ENCODE assay signal across 22 cellular contexts in genomic region chr3:33937628-33938027, GRCh38.
"Had no signal": no experiment of that assay in that cellular context is flagged by ENCODE, and none has a peak within 500 bp of the region (broad histone marks: within the 10 kb centered on the region; RNA-seq: fewer than 3 reads in every experiment).

No MANE protein-coding gene starts in this region.

- H3K4me3 Mint-ChIP-seq: immature natural killer cell, mesothelial cell of epicardium, naive B cell had no signal

- H3K4me1 ChIP-seq: esophagus muscularis mucosa, gastroesophageal sphincter, left lung, lower lobe of right lung had no signal

- H3K9me3 ChIP-seq: esophagus muscularis mucosa, gastroesophageal sphincter, heart left ventricle, left lung, lower lobe of right lung, mucosa of descending colon had no signal

- H3K27ac ChIP-seq: coronary artery, dorsolateral prefrontal cortex, esophagus muscularis mucosa, foreskin keratinocyte, gastroesophageal sphincter, heart left ventricle, hepatocyte, left lung, lower lobe of right lung had no signal

- H3K9me3 Mint-ChIP-seq: immature natural killer cell had no signal

- H3K27me3 ChIP-seq: dorsolateral prefrontal cortex, esophagus muscularis mucosa, gastroesophageal sphincter, hepatocyte, left lung had no signal

- H3K27ac Mint-ChIP-seq: immature natural killer cell, mesothelial cell of epicardium had no signal

- H3K4me1 Mint-ChIP-seq: mesothelial cell of epicardium, naive B cell had no signal

- DNase-seq: dermis blood vessel endothelial cell; dorsolateral prefrontal cortex; effector CD4-positive, alpha-beta T cell; effector memory CD4-positive, alpha-beta T cell; foreskin keratinocyte; heart left ventricle; hypothalamus; immature natural killer cell; islet precursor cell; kidney; kidney glomerular epithelial cell; left lung; left ventricle myocardium superior; lower lobe of right lung; mesenchymal stem cell; mucosa of descending colon; naive B cell had no signal

- ATAC-seq: foreskin keratinocyte, gastroesophageal sphincter, heart left ventricle, left lung, left ventricle myocardium superior, lower lobe of right lung, mucosa of descending colon had no signal

- H3K36me3 Mint-ChIP-seq: immature natural killer cell, mesothelial cell of epicardium had no signal

- H3K4me3 ChIP-seq: coronary artery, dorsolateral prefrontal cortex, esophagus muscularis mucosa, gastroesophageal sphincter, heart left ventricle, hepatocyte, left lung, lower lobe of right lung, mucosa of descending colon had no signal

- H3K36me3 ChIP-seq: esophagus muscularis mucosa, gastroesophageal sphincter, heart left ventricle, left lung, lower lobe of right lung had no signal
